Comparison of ENCODE assay signal across 8 cellular contexts in genomic region chr5:173888473-173889135, GRCh38. TPM values are rescaled to one million over a fixed set of nuclear protein-coding genes. Genes with fewer than 3 reads are reported as not detected.
DNase-seq lines count a peak whose midpoint lies in the region; ATAC-seq and TF ChIP-seq lines count a peak whose summit lies in the region.

No MANE protein-coding gene starts in this region.

- H3K27ac Mint-ChIP-seq in activated T-helper 2 cell treated with anti-CD3 and anti-CD28 coated beads, Interferon-gamma antibody, Interleukin-2, Interleukin-4, amounts not matched to agents 10 μg/mL and 5 μg/mL and 100 μg/mL, durations not matched to agents 14 hours and 24 hours and 36 hours, result peak overlapping the region; percentile 99

- no peak for TF ChIP-seq POLR2A in gastrocnemius medialis (IDR thresholded peaks at IDR 0.05)

- H3K36me3 Mint-ChIP-seq in activated T-helper 2 cell treated with anti-CD3 and anti-CD28 coated beads, Interferon-gamma antibody, Interleukin-2, Interleukin-4, amounts not matched to agents 10 μg/mL and 5 μg/mL and 100 μg/mL, durations not matched to agents 14 hours and 24 hours and 36 hours (ENCODE audit: low read depth), result peaks cover 13% of the 10 kb centered on the region

- DNase-seq in AG04450 (ENCODE audit: low read depth, low spot score) (no peak), HFF-Myc (ENCODE audit: extremely low read depth, low read depth) (no peak), left ventricle myocardium inferior (no peak), gastrocnemius medialis (no peak), NCI-H146 treated with DMSO at 0.1 percent for 48 hours (lab: John Stamatoyannopoulos, UW; ENCODE audit: unreplicated experiment) (no peak)
- no peak for DNase-seq in activated T-helper 2 cell treated with anti-CD3 and anti-CD28 coated beads, Interferon-gamma antibody, Interleukin-2, Interleukin-4, amounts not matched to agents 10 μg/mL and 5 μg/mL and 100 μg/mL, durations not matched to agents 14 hours and 24 hours and 36 hours (ENCODE audit: low spot score)

- intact Hi-C loops in activated T-helper 2 cell treated with anti-CD3 and anti-CD28 coated beads, Interferon-gamma antibody, Interleukin-2, Interleukin-4, amounts not matched to agents 10 μg/mL and 5 μg/mL and 100 μg/mL, durations not matched to agents 14 hours and 24 hours and 36 hours (cut with micrococcal nuclease), result loop anchor here (1.0 to 10.0 kb wide), 3 partner anchors 30 to 272 kb away; partner anchors contain the start of gene BOD1
- intact Hi-C loops in left ventricle myocardium inferior (cut with micrococcal nuclease) (no loop called here), gastrocnemius medialis (cut with DNase I; ENCODE audit: low total_unique reads) (loop anchor here (1.0 to 10.0 kb wide), 6 partner anchors 48 to 426 kb away; partner anchors contain the start of gene BOD1)

- H3K9me3 ChIP-seq in AG04450 (ENCODE audit: control insufficient read depth, insufficient read depth, low read length) (no peaks in the 10 kb centered on the region), left ventricle myocardium inferior (replicated peaks) (no peaks in the 10 kb centered on the region), gastrocnemius medialis (no peaks in the 10 kb centered on the region)

- H3K4me1 ChIP-seq in left ventricle myocardium inferior (peaks cover 74% of the 10 kb centered on the region), gastrocnemius medialis (peaks cover 0 to 22% of the 10 kb centered on the region in 2 donors)

- in situ Hi-C loops in gastrocnemius medialis (cut with MboI; ENCODE audit: low sequenced_read_pairs in 4 of 4), result loop anchor here in 3 of 4 donors (5.0 to 10.0 kb wide), 3 partner anchors 121 to 274 kb away; partner anchors contain the start of gene BOD1 (in 2 of the 3)

- ATAC-seq in gastrocnemius medialis, result no peak
- ATAC-seq in GM21515 (IDR thresholded peaks at IDR 0.05; ENCODE audit: unreplicated experiment), result no peak
- ATAC-seq in activated CD4-positive, CD25-positive, alpha-beta regulatory T cell treated with anti-CD3 and anti-CD28 coated beads, Interleukin-2, amount 50 U/mL, for 24 hours, result no peak

- POLR2A ChIA-PET in AG04450 (lab: Yijun Ruan, JAX), result interaction anchor here (0.8 to 1.7 kb wide), 13 partner anchors 7 to 273 kb away, joined by 3 to 11 read pairs (median 5); no protein-coding TSS in a partner anchor

- peak overlapping the region; percentile 78 for H3K4me3 ChIP-seq in AG04450 (ENCODE audit: low read depth, low read length)
- H3K4me3 ChIP-seq in HFF-Myc (replicated peaks; ENCODE audit: low read depth, low read length), result peak overlapping the region; percentile 69
- H3K4me3 ChIP-seq in left ventricle myocardium inferior, result peak overlapping the region; percentile 90
- peak overlapping the region; percentile 79 to 90 (median 88) for H3K4me3 ChIP-seq in gastrocnemius medialis

- H3K4me1 Mint-ChIP-seq in activated T-helper 2 cell treated with anti-CD3 and anti-CD28 coated beads, Interferon-gamma antibody, Interleukin-2, Interleukin-4, amounts not matched to agents 10 μg/mL and 5 μg/mL and 100 μg/mL, durations not matched to agents 14 hours and 24 hours and 36 hours (ENCODE audit: low read depth), result peaks cover 59% of the 10 kb centered on the region

- H3K27me3 ChIP-seq in AG04450 (ENCODE audit: control insufficient read depth, insufficient read depth, low read length) (no peaks in the 10 kb centered on the region), left ventricle myocardium inferior (ENCODE audit: low read depth) (no peaks in the 10 kb centered on the region), gastrocnemius medialis (no peaks in the 10 kb centered on the region)

- H3K27ac ChIP-seq in AG04450 (ENCODE audit: low read depth, low read length) (no peak overlapping the region), left ventricle myocardium inferior (replicated peaks) (peak overlapping the region; percentile 91), gastrocnemius medialis (peak overlapping the region; percentile 94 to 99 (median 96))

- H3K27me3 Mint-ChIP-seq in activated T-helper 2 cell treated with anti-CD3 and anti-CD28 coated beads, Interferon-gamma antibody, Interleukin-2, Interleukin-4, amounts not matched to agents 10 μg/mL and 5 μg/mL and 100 μg/mL, durations not matched to agents 14 hours and 24 hours and 36 hours (ENCODE audit: low read depth), result no peaks in the 10 kb centered on the region

- H3K4me3 Mint-ChIP-seq in activated T-helper 2 cell treated with anti-CD3 and anti-CD28 coated beads, Interferon-gamma antibody, Interleukin-2, Interleukin-4, amounts not matched to agents 10 μg/mL and 5 μg/mL and 100 μg/mL, durations not matched to agents 14 hours and 24 hours and 36 hours (ENCODE audit: low read depth), result peak overlapping the region; percentile 92

- peaks cover 3% of the 10 kb centered on the region for H3K9me3 Mint-ChIP-seq in activated T-helper 2 cell treated with anti-CD3 and anti-CD28 coated beads, Interferon-gamma antibody, Interleukin-2, Interleukin-4, amounts not matched to agents 10 μg/mL and 5 μg/mL and 100 μg/mL, durations not matched to agents 14 hours and 24 hours and 36 hours

- CTCF ChIA-PET in AG04450 (lab: Charles Lee), result interaction anchor here (2.6 kb wide), 1 partner anchor 273 kb away, joined by 10 read pairs; no protein-coding TSS in a partner anchor

- TF ChIP-seq CTCF in AG04450 (IDR thresholded peaks at IDR 0.05; ENCODE audit: low read depth, low read length), result no peak
- no peak for TF ChIP-seq CTCF in HFF-Myc (IDR thresholded peaks at IDR 0.05; ENCODE audit: low read depth, low read length, missing control alignments)
- TF ChIP-seq CTCF in left ventricle myocardium inferior (IDR thresholded peaks at IDR 0.05; ENCODE audit: borderline replicate concordance), result no peak
- no peak for TF ChIP-seq CTCF in gastrocnemius medialis (IDR thresholded peaks at IDR 0.05 in 4 of 5, conservative IDR thresholded peaks at IDR 0.05 in 1 of 5)

- H3K36me3 ChIP-seq in left ventricle myocardium inferior, result peaks cover 6% of the 10 kb centered on the region
- H3K36me3 ChIP-seq in gastrocnemius medialis, result no peaks in the 10 kb centered on the region

RNA-seq across cellular contexts. Expression of gene CPEB4, which starts 0.5 kb away (rescaled TPM):
- 20.3 and 21.3 TPM in 2 replicates for polyA plus RNA-seq in AG04450 (2011; rRNA removed)
- polyA minus RNA-seq in AG04450 (2011; rRNA and poly(A)+ RNA removed), result 50.6 and 55.5 TPM in 2 replicates
- 8.1 and 12.2 TPM in 2 replicates for total RNA-seq in activated T-helper 2 cell treated with anti-CD3 and anti-CD28 coated beads, Interferon-gamma antibody, Interleukin-2, Interleukin-4, amounts not matched to agents 10 μg/mL and 5 μg/mL and 100 μg/mL, durations not matched to agents 14 hours and 24 hours and 36 hours
- total RNA-seq in left ventricle myocardium inferior (136 TPM), gastrocnemius medialis (100 to 1,000 TPM in 2 of 4 donors, 10 to 100 TPM in 2; 97.8 to 109 (median 102) TPM)
